8 cellular contexts compared by ENCODE assay signal in genomic region chr13:31045621-31046081, GRCh38.
DNase-seq lines count a peak whose midpoint lies in the region; ATAC-seq and TF ChIP-seq lines count a peak whose summit lies in the region.

No MANE protein-coding gene starts in this region.

- DNase-seq in GM10248 (ENCODE audit: extremely low spot score) (peak; percentile 43), HS-5 (ENCODE audit: low read depth) (peak; percentile 60), cardiac fibroblast (ENCODE audit: low read depth in 2 of 2) (peak; percentile 95 to 97), mucosa of descending colon (peak; percentile 80 to 85 (median 81)), NCI-H446 treated with DMSO at 0.1 percent for 48 hours (lab: John Stamatoyannopoulos, UW) (no peak)
- DNase-seq in activated CD4-positive, CD25-positive, alpha-beta regulatory T cell treated with anti-CD3 and anti-CD28 coated beads, Interleukin-2, amount 50 U/mL, for 72 hours = peak; percentile 63
- peak; percentile 42 to 84 for DNase-seq in stimulated activated effector memory CD8-positive, alpha-beta T cell treated with anti-CD3 and anti-CD28 coated beads, Interleukin-12 subunit alpha, Interleukin-12 subunit beta, amount 100 ng/mL, for 72 hours (ENCODE audit: low spot score in 2 of 2)

- H3K4me3 ChIP-seq in cardiac fibroblast (replicated peaks in 1 of 2; ENCODE audit: low read depth in 2 of 2, low read length in 2 of 2) = no peak overlapping the region
- H3K4me3 ChIP-seq in mucosa of descending colon = no peak overlapping the region

- peaks cover 26% of the 10 kb centered on the region for H3K4me1 ChIP-seq in mucosa of descending colon (ENCODE audit: low read depth)

- intact Hi-C loops in mucosa of descending colon (cut with DNase I, micrococcal nuclease) = no loop called here

- POLR2A ChIA-PET in GM10248 (lab: Yijun Ruan, JAX) = no interaction called here

- peak; percentile 91 for ATAC-seq in mucosa of descending colon
- peak; percentile 86 for ATAC-seq in stimulated activated effector memory CD8-positive, alpha-beta T cell treated with anti-CD3 and anti-CD28 coated beads, Interleukin-12 subunit alpha, Interleukin-12 subunit beta, amount 100 ng/mL, for 72 hours
- no peak for ATAC-seq in GM21526 (IDR thresholded peaks at IDR 0.05; ENCODE audit: low FRiP score, unreplicated experiment)

- H3K4me3 Mint-ChIP-seq in stimulated activated effector memory CD8-positive, alpha-beta T cell treated with anti-CD3 and anti-CD28 coated beads, Interleukin-12 subunit alpha, Interleukin-12 subunit beta, amount 100 ng/mL, for 72 hours = peak overlapping the region; percentile 50

- CTCF ChIA-PET in GM10248 (lab: Yijun Ruan, JAX) = interaction anchor here (0.8 to 6.8 kb wide), 13 partner anchors 9 to 180 kb away, joined by 3 to 60 read pairs (median 8); no protein-coding TSS in a partner anchor

- H3K9me3 ChIP-seq in mucosa of descending colon = no peaks in the 10 kb centered on the region

- H3K9me3 Mint-ChIP-seq in stimulated activated effector memory CD8-positive, alpha-beta T cell treated with anti-CD3 and anti-CD28 coated beads, Interleukin-12 subunit alpha, Interleukin-12 subunit beta, amount 100 ng/mL, for 72 hours = no peaks in the 10 kb centered on the region

- peaks cover 43% of the 10 kb centered on the region for H3K4me1 Mint-ChIP-seq in stimulated activated effector memory CD8-positive, alpha-beta T cell treated with anti-CD3 and anti-CD28 coated beads, Interleukin-12 subunit alpha, Interleukin-12 subunit beta, amount 100 ng/mL, for 72 hours

- H3K27ac Mint-ChIP-seq in stimulated activated effector memory CD8-positive, alpha-beta T cell treated with anti-CD3 and anti-CD28 coated beads, Interleukin-12 subunit alpha, Interleukin-12 subunit beta, amount 100 ng/mL, for 72 hours = peak overlapping the region; percentile 79

- H3K36me3 ChIP-seq in mucosa of descending colon (ENCODE audit: low read depth) = no peaks in the 10 kb centered on the region

- no peak for TF ChIP-seq CTCF in GM10248 (IDR thresholded peaks at IDR 0.05; ENCODE audit: control extremely low read depth, extremely low read depth, low read depth, missing control alignments)
- TF ChIP-seq CTCF in cardiac fibroblast (IDR thresholded peaks at IDR 0.05; ENCODE audit: low read depth, low read length) = no peak
- no peak for TF ChIP-seq CTCF in mucosa of descending colon (IDR thresholded peaks at IDR 0.05)

- H3K36me3 Mint-ChIP-seq in stimulated activated effector memory CD8-positive, alpha-beta T cell treated with anti-CD3 and anti-CD28 coated beads, Interleukin-12 subunit alpha, Interleukin-12 subunit beta, amount 100 ng/mL, for 72 hours = no peaks in the 10 kb centered on the region
